Comparison of ENCODE assay signal across 7 cellular contexts in genomic region chr4:106046083-106046482, GRCh38.
"Had no signal": no experiment of that assay in that cellular context is flagged by ENCODE, and none has a peak within 500 bp of the region (broad histone marks: within the 10 kb centered on the region; RNA-seq: fewer than 3 reads in every experiment).

No MANE protein-coding gene starts in this region.

- FAIRE-seq: H54 had no signal

- DNase-seq: GM23248, GOT3, H9, HCEC 1CT, KG1 had no signal

- H3K27ac ChIP-seq: GM23248, HL-60 had no signal

- H2AFZ ChIP-seq: GM23248 had no signal

- H3K4me3 ChIP-seq: GM23248 had no signal

- H3K9ac ChIP-seq: GM23248 had no signal
